ENCODE assay signal across 26 cellular contexts in the genomic region with DNA sequence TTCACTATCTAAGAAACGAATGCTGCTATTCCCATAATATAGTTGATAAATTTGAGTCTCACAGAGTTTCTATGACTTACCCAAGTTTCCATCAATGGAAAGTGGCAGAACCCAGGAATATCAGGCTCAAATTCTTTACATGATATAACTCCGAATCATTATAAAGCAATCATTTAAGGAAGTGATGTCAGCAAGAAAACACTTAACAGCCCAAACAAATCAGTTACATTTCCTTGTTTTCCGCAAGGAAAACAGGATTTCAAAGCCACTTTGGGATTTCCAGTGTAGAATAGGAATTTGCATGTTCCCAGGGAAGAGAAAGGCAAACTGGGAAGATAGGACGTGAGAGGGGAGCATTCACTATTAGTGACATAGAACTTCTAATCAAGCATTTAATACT.
A peak's percentile ranks its signal among the peaks of the same experiment; 100 is the strongest.
DNase-seq lines count a peak whose midpoint lies in the region; ATAC-seq, FAIRE-seq and TF ChIP-seq lines count a peak whose summit lies in the region.
"Had no signal": no experiment of that assay in that cellular context is flagged by ENCODE, and none has a peak within 500 bp of the region (broad histone marks: within the 10 kb centered on the region; RNA-seq: fewer than 3 reads in every experiment).

No MANE protein-coding gene starts in this region.

- WGBS in A549 (ENCODE audit: missing lambda C conversion rate): 40% methylated on average over 4 of the region's 4 CpGs
- no CpG with 5 or more reads among the region's 4 CpGs for WGBS in IMR-90 (ENCODE audit: extremely low coverage in 2 of 2, insufficient read length in 1 of 2), 2 experiments
- no CpG with 5 or more reads among the region's 4 CpGs for WGBS in mesendoderm (ENCODE audit: extremely low coverage, insufficient coverage, low lambda C conversion rate)
- 63% methylated on average over 4 of the region's 4 CpGs for WGBS in esophagus muscularis mucosa

- H2BK5ac ChIP-seq in IMR-90 (ENCODE audit: low read depth, low read length, poor library complexity, severe bottlenecking) (peak overlapping the region; percentile 69), mesendoderm (ENCODE audit: low read length) (no peak overlapping the region)

- H2AFZ ChIP-seq in IMR-90 (replicated peaks; ENCODE audit: low read length, poor library complexity): no peak overlapping the region
- peak overlapping the region; percentile 59 for H2AFZ ChIP-seq in endothelial cell of umbilical vein (ENCODE audit: low read depth, low read length)

- no peak for TF ChIP-seq RAD21 in A549 (conservative IDR thresholded peaks at IDR 0.05 in 1 of 2, IDR thresholded peaks at IDR 0.05 in 1 of 2)
- no peak for TF ChIP-seq RAD21 in IMR-90 (IDR thresholded peaks at IDR 0.05; ENCODE audit: low read length)

- H3K27ac ChIP-seq in A549 (no peak overlapping the region), IMR-90 (ENCODE audit: insufficient read depth, low read length) (no peak overlapping the region), endothelial cell of umbilical vein (ENCODE audit: insufficient read depth, low read depth, low read length) (peak overlapping the region; percentile 20), mesendoderm (ENCODE audit: low read depth, low read length) (no peak overlapping the region), esophagus muscularis mucosa (replicated peaks in 1 of 4) (no peak overlapping the region)
- H3K27ac ChIP-seq: 22Rv1, RWPE1, SK-N-MC had no signal

- TF ChIP-seq EP300 in A549 (IDR thresholded peaks at IDR 0.05) (no peak), esophagus muscularis mucosa (IDR thresholded peaks at IDR 0.05) (no peak)

- H3K9me3 ChIP-seq in A549: no peaks in the 10 kb centered on the region
- peaks cover 3% of the 10 kb centered on the region; the same call in 1 of the 2 replicates for H3K9me3 ChIP-seq in IMR-90 (ENCODE audit: control insufficient read depth, insufficient read depth, low read length)
- no peaks in the 10 kb centered on the region for H3K9me3 ChIP-seq in endothelial cell of umbilical vein (replicated peaks; ENCODE audit: control insufficient read depth, insufficient read depth, low read length)
- no peaks in the 10 kb centered on the region for H3K9me3 ChIP-seq in esophagus muscularis mucosa

- H3K79me1 ChIP-seq in IMR-90 (ENCODE audit: low read depth in 1 of 2, low read length in 2 of 2) (no peaks in the 10 kb centered on the region), mesendoderm (ENCODE audit: low read length) (no peaks in the 10 kb centered on the region)

- FAIRE-seq in A549 (lab: Jason Lieb, UNC) (no peak), endothelial cell of umbilical vein (lab: Jason Lieb, UNC) (peak; percentile 47), H54 (lab: Jason Lieb, UNC) (no peak)
- FAIRE-seq: G401.6 had no signal

- no peak overlapping the region; a peak in 2 of 4 replicates for H4K8ac ChIP-seq in IMR-90 (ENCODE audit: low read depth in 2 of 2, low read length in 2 of 2)
- no peak overlapping the region for H4K8ac ChIP-seq in mesendoderm (ENCODE audit: low read depth, low read length)

- no peak overlapping the region for H2BK120ac ChIP-seq in IMR-90 (ENCODE audit: low read depth, low read length)
- no peak overlapping the region for H2BK120ac ChIP-seq in mesendoderm (ENCODE audit: low read depth, low read length)

- CTCF ChIA-PET in A549 (lab: Yijun Ruan, JAX): no interaction called here
- CTCF ChIA-PET in IMR-90 (lab: Yijun Ruan, JAX): no interaction called here
- CTCF ChIA-PET in endothelial cell of umbilical vein (lab: Charles Lee): no interaction called here

- dilution Hi-C loops in IMR-90 (cut with HindIII; ENCODE audit: low sequenced_read_pairs, unreplicated experiment) (no loop called here), endothelial cell of umbilical vein (cut with MboI; ENCODE audit: extremely low pct_ligation_motif_present, low sequenced_read_pairs) (no loop called here)

- H3K9me1 ChIP-seq in IMR-90 (ENCODE audit: insufficient read depth, low read length) (no peaks in the 10 kb centered on the region), endothelial cell of umbilical vein (replicated peaks; ENCODE audit: control insufficient read depth, extremely low read depth, insufficient read depth, low read length) (no peaks in the 10 kb centered on the region)

- DNase-seq in A549 (ENCODE audit: low read depth in 1 of 2, low spot score in 1 of 2) (no peak), IMR-90 (peak; percentile 20), endothelial cell of umbilical vein (ENCODE audit: low read depth, low spot score) (peak; percentile 50), mesendoderm (peak; percentile 10), iPS-NIHi7 (ENCODE audit: extremely low spot score) (no peak), H54 (ENCODE audit: insufficient read length, low spot score) (no peak), esophagus muscularis mucosa (ENCODE audit: extremely low spot score) (no peak)
- DNase-seq: ACHN, DMS153, DND-41, GOT3, HCEC 1CT, Karpas-422, NCI-H1092, NCI-H1417 treated with DMSO at 0.1 percent for 48 hours, NCI-H1694 treated with DMSO at 0.1 percent for 48 hours, NCI-H2081, NCI-H2227 treated with DMSO at 0.1 percent for 48 hours, NCI-H510A, NCI-H69, SIG-M5 had no signal

- H4K5ac ChIP-seq in IMR-90 (ENCODE audit: low read depth, low read length) (no peak overlapping the region), mesendoderm (ENCODE audit: low read length) (no peak overlapping the region)

- intact Hi-C loops in IMR-90 (cut with micrococcal nuclease): no loop called here
- intact Hi-C loops in endothelial cell of umbilical vein (cut with micrococcal nuclease): loop anchor here (1.0 kb wide), 2 partner anchors 22 to 153 kb away; no protein-coding TSS in a partner anchor
- intact Hi-C loops in esophagus muscularis mucosa (cut with DNase I): no loop called here

- H3K14ac ChIP-seq in IMR-90 (replicated peaks; ENCODE audit: low read depth, low read length): no peak overlapping the region

- no peak overlapping the region for H2AK5ac ChIP-seq in IMR-90 (ENCODE audit: low read depth, low read length)
- H2AK5ac ChIP-seq in mesendoderm (ENCODE audit: low read length): no peak overlapping the region

- H3K36me3 ChIP-seq in IMR-90 (ENCODE audit: control insufficient read depth, insufficient read depth, low read length): no peaks in the 10 kb centered on the region
- no peaks in the 10 kb centered on the region for H3K36me3 ChIP-seq in endothelial cell of umbilical vein (ENCODE audit: control insufficient read depth in 2 of 2, extremely low read depth in 1 of 2, insufficient read depth in 2 of 2, low read length in 2 of 2)
- no peaks in the 10 kb centered on the region for H3K36me3 ChIP-seq in mesendoderm (ENCODE audit: control insufficient read depth, insufficient read depth, low read length)
- H3K36me3 ChIP-seq in esophagus muscularis mucosa: no peaks in the 10 kb centered on the region

- in situ Hi-C loops in IMR-90 (cut with MboI; ENCODE audit: low sequenced_read_pairs): no loop called here

- H3K4me2 ChIP-seq in A549 (0 out of 3 replicates have a peak overlapping the region, but pooled peaks have one; percentile 8), IMR-90 (ENCODE audit: low read depth, low read length) (no peak overlapping the region), endothelial cell of umbilical vein (ENCODE audit: insufficient read depth, low read length) (peak overlapping the region; percentile 30), mesendoderm (ENCODE audit: low read length) (no peak overlapping the region)

- BruUV-seq in IMR-90 (replicated peaks; lab: Mats Ljungman, UMichigan): no TSS peak
- no TSS peak for BruUV-seq in endothelial cell of umbilical vein (replicated peaks; lab: Mats Ljungman, UMichigan)

- ATAC-seq in A549 (no peak), IMR-90 (ENCODE audit: low read depth) (no peak), HG02970 (IDR thresholded peaks at IDR 0.05; ENCODE audit: low FRiP score, unreplicated experiment) (no peak)

- H4K91ac ChIP-seq in IMR-90 (ENCODE audit: insufficient read depth, low read depth, low read length): no peak overlapping the region

- H3K4me3 ChIP-seq in A549 (no peak overlapping the region), IMR-90 (ENCODE audit: insufficient read depth, low read depth, low read length) (no peak overlapping the region), endothelial cell of umbilical vein (replicated peaks in 1 of 3; ENCODE audit: insufficient read depth in 1 of 3, low read depth in 1 of 3, low read length in 3 of 3) (no peak overlapping the region), mesendoderm (ENCODE audit: low read length) (no peak overlapping the region), esophagus muscularis mucosa (no peak overlapping the region)
- H3K4me3 ChIP-seq: SK-N-MC had no signal

- H3K56ac ChIP-seq in IMR-90 (ENCODE audit: extremely low read depth, insufficient read depth, low read length) (no peak overlapping the region), mesendoderm (ENCODE audit: low read length) (no peak overlapping the region)

- H3K18ac ChIP-seq in IMR-90 (ENCODE audit: low read depth, low read length) (no peak overlapping the region), mesendoderm (ENCODE audit: low read length) (no peak overlapping the region)

- H3K4me1 ChIP-seq in A549: no peaks in the 10 kb centered on the region
- no peaks in the 10 kb centered on the region for H3K4me1 ChIP-seq in IMR-90 (ENCODE audit: control insufficient read depth, insufficient read depth, low read length)
- H3K4me1 ChIP-seq in endothelial cell of umbilical vein (ENCODE audit: control insufficient read depth, extremely low read depth, insufficient read depth, low read length): peaks cover 20% of the 10 kb centered on the region
- no peaks in the 10 kb centered on the region for H3K4me1 ChIP-seq in mesendoderm (ENCODE audit: control insufficient read depth, low read depth, low read length)
- no peaks in the 10 kb centered on the region for H3K4me1 ChIP-seq in esophagus muscularis mucosa

- no peaks in the 10 kb centered on the region for H4K20me1 ChIP-seq in IMR-90 (ENCODE audit: insufficient read depth, low read length)
- H4K20me1 ChIP-seq in endothelial cell of umbilical vein (replicated peaks; ENCODE audit: control insufficient read depth, extremely low read depth, insufficient read depth, low read length): no peaks in the 10 kb centered on the region

- no peak overlapping the region for H3K4ac ChIP-seq in IMR-90 (ENCODE audit: low read depth, low read length)
- H3K4ac ChIP-seq in mesendoderm (ENCODE audit: low read depth, low read length): no peak overlapping the region

- H3K79me2 ChIP-seq in endothelial cell of umbilical vein (ENCODE audit: control insufficient read depth, insufficient read depth, low read length) (no peaks in the 10 kb centered on the region), mesendoderm (ENCODE audit: control insufficient read depth, insufficient read depth, low read length) (no peaks in the 10 kb centered on the region)

- H2BK15ac ChIP-seq in IMR-90 (ENCODE audit: low read depth, low read length) (no peak overlapping the region), mesendoderm (replicated peaks; ENCODE audit: low read depth) (no peak overlapping the region)

- no peak overlapping the region for H2BK20ac ChIP-seq in IMR-90 (ENCODE audit: low read depth, low read length)

- no peaks in the 10 kb centered on the region for H3K27me3 ChIP-seq in IMR-90 (ENCODE audit: control insufficient read depth, insufficient read depth, low read length)
- no peaks in the 10 kb centered on the region for H3K27me3 ChIP-seq in endothelial cell of umbilical vein (ENCODE audit: control insufficient read depth in 2 of 2, insufficient read depth in 2 of 2, low read length in 2 of 2)
- H3K27me3 ChIP-seq in mesendoderm (ENCODE audit: insufficient read depth, low read length, poor library complexity): no peaks in the 10 kb centered on the region
- no peaks in the 10 kb centered on the region for H3K27me3 ChIP-seq in esophagus muscularis mucosa

- H3K9ac ChIP-seq in IMR-90 (ENCODE audit: low read depth, low read length) (no peak overlapping the region), endothelial cell of umbilical vein (replicated peaks; ENCODE audit: extremely low read depth, insufficient read depth, low read length) (no peak overlapping the region), mesendoderm (ENCODE audit: low read length) (no peak overlapping the region)

- H3K23ac ChIP-seq in IMR-90 (ENCODE audit: low read depth, low read length) (no peak overlapping the region), mesendoderm (ENCODE audit: low read length) (no peak overlapping the region)

- no peak for TF ChIP-seq CTCF in A549 (IDR thresholded peaks at IDR 0.05)
- TF ChIP-seq CTCF in IMR-90 (conservative IDR thresholded peaks at IDR 0.05; ENCODE audit: low read depth, low read length): no peak
- TF ChIP-seq CTCF in endothelial cell of umbilical vein (IDR thresholded peaks at IDR 0.05; ENCODE audit: extremely low read depth in 1 of 2, insufficient read depth in 1 of 2, low read depth in 1 of 2, low read length in 2 of 2): no peak
- no peak for TF ChIP-seq CTCF in esophagus muscularis mucosa (IDR thresholded peaks at IDR 0.05)

- no peak for TF ChIP-seq POLR2A in A549 (IDR thresholded peaks at IDR 0.05; ENCODE audit: low read length)
- TF ChIP-seq POLR2A in IMR-90 (IDR thresholded peaks at IDR 0.05; ENCODE audit: low read depth, low read length): no peak
- TF ChIP-seq POLR2A in endothelial cell of umbilical vein (IDR thresholded peaks at IDR 0.05; ENCODE audit: low read depth, low read length): no peak
- TF ChIP-seq POLR2A in H54 (IDR thresholded peaks at IDR 0.05; ENCODE audit: low read depth, low read length): no peak
- TF ChIP-seq POLR2A in esophagus muscularis mucosa (IDR thresholded peaks at IDR 0.05; ENCODE audit: low read depth): no peak

- H2AK9ac ChIP-seq in IMR-90 (replicated peaks; ENCODE audit: low read depth, low read length, poor library complexity): no peak overlapping the region

- POLR2A ChIA-PET in A549 (lab: Yijun Ruan, JAX): interaction anchor here (0.6 kb wide), 1 partner anchor 136 kb away, joined by 4 read pairs; no protein-coding TSS in a partner anchor
- POLR2A ChIA-PET in IMR-90 (lab: Charles Lee; ENCODE audit: unreplicated experiment): no interaction called here
- POLR2A ChIA-PET in endothelial cell of umbilical vein (lab: Charles Lee): no interaction called here

Comparison
In these comparisons a context has a peak if more than half of its experiments do, and no peak if none do; other contexts are left out.
1. DNase-seq: peak in IMR-90 (single experiment), endothelial cell of umbilical vein (single experiment) and mesendoderm (single experiment); none in A549 (0 of 2), iPS-NIHi7 (single experiment), H54 (single experiment) and esophagus muscularis mucosa (single experiment).
2. H3K4me2 ChIP-seq: peak in A549 (single experiment) and endothelial cell of umbilical vein (single experiment); none in IMR-90 (single experiment) and mesendoderm (single experiment).